Comparison of ENCODE assay signal across 8 cellular contexts in genomic region chr12:62435337-62436163, GRCh38. TPM values are rescaled to one million over a fixed set of nuclear protein-coding genes. Genes with fewer than 3 reads are reported as not detected.
DNase-seq lines count a peak whose midpoint lies in the region; TF ChIP-seq lines count a peak whose summit lies in the region.

No MANE protein-coding gene starts in this region.

- DNase-seq in HEK293T (ENCODE audit: extremely low spot score) (peak; percentile 19), MV-4-11 (lab: John Stamatoyannopoulos, UW) (peak; percentile 39), lower leg skin (ENCODE audit: low spot score in 2 of 2) (peak; percentile 28 to 86), SHP77 treated with DMSO at 0.1 percent for 48 hours (lab: John Stamatoyannopoulos, UW) (no peak)
- DNase-seq in activated CD4-positive, CD25-positive, alpha-beta regulatory T cell treated with anti-CD3 and anti-CD28 coated beads, Interleukin-2, amount 50 U/mL, for 72 hours = peak; percentile 31
- DNase-seq in stimulated activated CD4-positive, alpha-beta T cell treated with anti-CD3 and anti-CD28 coated beads, Interleukin-4, amount 100 ng/mL, for 1 hour = peak; percentile 27

- intact Hi-C loops in lower leg skin (cut with DNase I; ENCODE audit: low total_unique reads) = no loop called here

- POLR2A ChIA-PET in HEK293T (lab: Yijun Ruan, JAX) = interaction anchor here (1.8 kb wide), 1 partner anchor 176 kb away, joined by 8 read pairs; the partner anchor contains the start of gene USP15

- 5 to 7% methylated on average over 28 of the region's 28 CpGs for WGBS in ectodermal cell, 2 experiments
- WGBS in lower leg skin, 2 donors = 0% methylated on average over 17 to 28 of the region's 28 CpGs

- H3K36me3 ChIP-seq in ectodermal cell (ENCODE audit: control insufficient read depth, insufficient read depth, low read length) = no peaks in the 10 kb centered on the region

- TF ChIP-seq CTCF in GM12872 (IDR thresholded peaks at IDR 0.05; ENCODE audit: insufficient read depth, low read depth, low read length) (peak; percentile 69), lower leg skin (IDR thresholded peaks at IDR 0.05) (no peak)

- H3K9me3 ChIP-seq in ectodermal cell (ENCODE audit: control insufficient read depth, low read length) = no peaks in the 10 kb centered on the region

- no peak for TF ChIP-seq POLR2A in lower leg skin (IDR thresholded peaks at IDR 0.05)

- CTCF ChIA-PET in HEK293T (lab: Yijun Ruan, JAX) = interaction anchor here (0.6 to 1.5 kb wide), 4 partner anchors 9 to 1426 kb away, joined by 3 to 4 read pairs (median 3); no protein-coding TSS in a partner anchor

- H3K4me1 ChIP-seq in ectodermal cell (ENCODE audit: control insufficient read depth, insufficient read depth, low read length) = no peaks in the 10 kb centered on the region

- H3K4me3 ChIP-seq in ectodermal cell (ENCODE audit: insufficient read depth, low read depth, low read length) = peak overlapping the region; percentile 29
- H3K4me3 ChIP-seq in lower leg skin (ENCODE audit: low read depth, poor library complexity, severe bottlenecking) = no peak overlapping the region

- H3K27me3 ChIP-seq in ectodermal cell (ENCODE audit: control insufficient read depth, insufficient read depth, low read length, poor library complexity, severe bottlenecking) = peaks cover 29% of the 10 kb centered on the region

- no peak overlapping the region for H3K27ac ChIP-seq in ectodermal cell (ENCODE audit: insufficient read depth, low read depth, low read length, poor library complexity, severe bottlenecking)

TF ChIP-seq in HEK293T, 16 proteins besides CTCF, POLR2A, EP300 and RAD21:
- no peak for TF ChIP-seq L3MBTL2 (conservative IDR thresholded peaks at IDR 0.05)
- no peak for TF ChIP-seq LEF1 (IDR thresholded peaks at IDR 0.05; ENCODE audit: borderline replicate concordance)
- TF ChIP-seq CTBP1 (IDR thresholded peaks at IDR 0.05; ENCODE audit: borderline replicate concordance) = no peak

RNA-seq across cellular contexts. Expression of gene MON2, which starts 31.1 kb away (rescaled TPM):
- 23.3 TPM for polyA plus RNA-seq in ectodermal cell (2013, experiment 1 of 4)
- 25.3 TPM for polyA plus RNA-seq in ectodermal cell (2013, experiment 2 of 4)
- polyA plus RNA-seq in ectodermal cell (2013, experiment 3 of 4) = 19.9 TPM
- 26.1 TPM for polyA plus RNA-seq in ectodermal cell (2013, experiment 4 of 4)
- total RNA-seq in lower leg skin = 10 to 100 TPM; 36.1 to 92.9 (median 42.8) TPM
